ENCODE assay signal across 28 cellular contexts in genomic region chr5:178136990-178137389, GRCh38. TPM values are rescaled to one million over a fixed set of nuclear protein-coding genes. Genes with fewer than 3 reads are reported as not detected.
"Had no signal": no experiment of that assay in that cellular context is flagged by ENCODE, and none has a peak within 500 bp of the region (broad histone marks: within the 10 kb centered on the region; RNA-seq: fewer than 3 reads in every experiment).

No MANE protein-coding gene starts in this region.

- H3K36me3 Mint-ChIP-seq: natural killer cell had no signal

- H3K27me3 Mint-ChIP-seq: dendritic cell treated with granulocyte-macrophage colony-stimulating factor and Interleukin-4, amounts not matched to agents 40 ng/mL and 50 ng/mL, for 4 days; stimulated activated naive CD8-positive, alpha-beta T cell treated with anti-CD3 and anti-CD28 coated beads, Interleukin-15, Interleukin-2, amounts not matched to agents 100 ng/mL and 50 ng/mL, for 24 hours had no signal

- H2AFZ ChIP-seq: hepatocyte had no signal

- H3K4me1 ChIP-seq: prostate gland had no signal

- H3K4me2 ChIP-seq: hepatocyte had no signal

- H3K27ac Mint-ChIP-seq: dendritic cell treated with granulocyte-macrophage colony-stimulating factor and Interleukin-4, amounts not matched to agents 40 ng/mL and 50 ng/mL, for 4 days; natural killer cell; stimulated activated naive CD8-positive, alpha-beta T cell treated with anti-CD3 and anti-CD28 coated beads, Interleukin-15, Interleukin-2, amounts not matched to agents 100 ng/mL and 50 ng/mL, for 24 hours; T-helper 1 cell treated with Interleukin-12 subunit alpha and Interleukin-12 subunit beta and Interleukin-4 antibody, amounts not matched to agents 30 μg/mL and 1 μg/mL, for 36 hours had no signal

- DNase-seq: activated CD4-positive, alpha-beta T cell treated with anti-CD3 and anti-CD28 coated beads, Interleukin-2, amount 50 U/mL, for 1 hour; activated CD4-positive, CD25-positive, alpha-beta regulatory T cell treated with anti-CD3 and anti-CD28 coated beads, Interleukin-2, amount 50 U/mL, for 72 hours; activated CD8-positive, alpha-beta memory T cell treated with anti-CD3 and anti-CD28 coated beads for 24 hours; activated CD8-positive, alpha-beta memory T cell treated with anti-CD3 and anti-CD28 coated beads, Interleukin-2, amount 50 U/mL, for 4 hours; activated gamma-delta T cell; activated T-cell treated with anti-CD3 and anti-CD28 coated beads, Interleukin-2, amount 50 U/mL, for 48 hours; aorta; brain microvascular endothelial cell; caudate nucleus; effector CD4-positive, alpha-beta T cell; foreskin melanocyte; left ventricle myocardium inferior; natural killer cell; ovary; stimulated activated CD4-positive, alpha-beta T cell treated with anti-CD3 and anti-CD28 coated beads, Interleukin-4, amount 100 ng/mL, for 1 hour; substantia nigra; thyroid gland; upper lobe of right lung had no signal

- H3K9me3 ChIP-seq: left ventricle myocardium inferior, neutrophil, ovary, prostate gland, thyroid gland, upper lobe of right lung had no signal

- H3K4me3 Mint-ChIP-seq: dendritic cell treated with granulocyte-macrophage colony-stimulating factor and Interleukin-4, amounts not matched to agents 40 ng/mL and 50 ng/mL, for 4 days; natural killer cell; stimulated activated naive CD8-positive, alpha-beta T cell treated with anti-CD3 and anti-CD28 coated beads, Interleukin-15, Interleukin-2, amounts not matched to agents 100 ng/mL and 50 ng/mL, for 24 hours; T-helper 1 cell treated with Interleukin-12 subunit alpha and Interleukin-12 subunit beta and Interleukin-4 antibody, amounts not matched to agents 30 μg/mL and 1 μg/mL, for 36 hours had no signal

- H3K36me3 ChIP-seq: brain microvascular endothelial cell, ovary, prostate gland had no signal

- H3K9me3 Mint-ChIP-seq: activated naive CD4-positive, alpha-beta T cell treated with anti-CD3 and anti-CD28 coated beads, Interleukin-2, amount 50 U/mL, for 72 hours; dendritic cell treated with granulocyte-macrophage colony-stimulating factor and Interleukin-4, amounts not matched to agents 40 ng/mL and 50 ng/mL, for 4 days; natural killer cell; stimulated activated naive CD8-positive, alpha-beta T cell treated with anti-CD3 and anti-CD28 coated beads, Interleukin-15, Interleukin-2, amounts not matched to agents 100 ng/mL and 50 ng/mL, for 24 hours; T-helper 1 cell treated with Interleukin-12 subunit alpha and Interleukin-12 subunit beta and Interleukin-4 antibody, amounts not matched to agents 30 μg/mL and 1 μg/mL, for 36 hours had no signal

- H3K27ac ChIP-seq: brain microvascular endothelial cell, hepatocyte, left ventricle myocardium inferior, neutrophil, ovary, prostate gland, thyroid gland, upper lobe of right lung had no signal

- H3K4me3 ChIP-seq: hepatocyte, left ventricle myocardium inferior, ovary, prostate gland, thyroid gland, upper lobe of right lung had no signal

- ATAC-seq: esophagus mucosa, upper lobe of right lung had no signal

- H3K27me3 ChIP-seq: brain microvascular endothelial cell, hepatocyte, neutrophil, ovary, thyroid gland, upper lobe of right lung had no signal

RNA-seq across cellular contexts. Expression of gene GMCL2, which starts 50.2 kb away (rescaled TPM):
- total RNA-seq: activated naive CD4-positive, alpha-beta T cell treated with anti-CD3 and anti-CD28 coated beads, Interleukin-2, amount 50 U/mL, for 72 hours; aorta; esophagus mucosa; hepatocyte; left ventricle myocardium inferior; lung microvascular endothelial cell; natural killer cell; ovary; thyroid gland; upper lobe of right lung had no signal
- polyA plus RNA-seq: adipose tissue, aorta, hepatocyte, ovary had no signal
